ENCODE assay signal across 13 cellular contexts in genomic region chr17:15501282-15501681, GRCh38.
"Had no signal": no experiment of that assay in that cellular context is flagged by ENCODE, and none has a peak within 500 bp of the region (broad histone marks: within the 10 kb centered on the region; RNA-seq: fewer than 3 reads in every experiment).

No MANE protein-coding gene starts in this region.

- H3K27me3 ChIP-seq: cardiac muscle cell, neural progenitor cell, tibial artery had no signal

- ATAC-seq: activated naive CD8-positive, alpha-beta T cell treated with anti-CD3 and anti-CD28 coated beads, Interleukin-2, amount 50 U/mL, for 24 hours; T-helper 17 cell; WTC11 had no signal

- DNase-seq: activated CD4-positive, alpha-beta T cell treated with anti-CD3 and anti-CD28 coated beads for 48 hours; activated naive CD4-positive, alpha-beta T cell; activated naive CD8-positive, alpha-beta T cell treated with anti-CD3 and anti-CD28 coated beads, Interleukin-2, amount 50 U/mL, for 24 hours; effector CD4-positive, alpha-beta T cell; left ventricle myocardium superior; retina; stimulated activated CD4-positive, alpha-beta T cell treated with anti-CD3 and anti-CD28 coated beads, Interleukin-4, amount 100 ng/mL, for 4 hours; T-helper 17 cell; tibial artery had no signal

- H3K27ac ChIP-seq: cardiac muscle cell, neural progenitor cell, parathyroid adenoma had no signal

- H3K4me3 ChIP-seq: cardiac muscle cell, neural progenitor cell had no signal

- H3K9me3 ChIP-seq: tibial artery had no signal

- H3K36me3 ChIP-seq: cardiac muscle cell, neural progenitor cell had no signal

- H3K4me1 ChIP-seq: parathyroid adenoma had no signal
